In the genomic region with DNA sequence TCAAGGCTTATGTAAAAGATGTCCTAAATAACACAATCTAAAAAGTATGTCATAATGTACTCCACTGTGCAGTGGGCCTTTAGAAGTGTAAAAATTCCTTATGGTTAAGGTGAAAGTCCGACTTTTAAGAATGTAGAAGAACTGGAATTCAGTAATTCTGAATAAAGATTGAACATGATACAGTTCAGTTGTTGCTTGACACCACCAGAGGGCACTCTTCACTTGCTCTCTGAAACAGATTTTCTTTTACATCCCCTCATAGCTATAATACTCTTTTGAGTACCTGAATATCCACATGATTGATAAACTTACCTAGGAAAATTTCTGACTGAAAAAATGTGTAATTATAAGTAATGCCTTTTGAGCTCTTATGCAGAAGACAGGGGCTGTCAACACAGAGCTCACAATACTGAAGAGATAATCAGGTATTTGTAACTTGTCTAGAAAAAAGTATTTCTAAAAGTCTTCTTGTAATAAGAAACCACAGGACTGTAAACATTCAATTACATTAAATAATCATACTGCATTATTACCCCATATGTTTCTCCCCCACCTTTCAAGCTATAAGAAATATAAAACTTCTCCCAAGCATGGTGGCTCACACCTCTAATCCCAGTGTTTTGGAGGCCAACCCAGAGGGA, we compare ENCODE assay signal across 8 cellular contexts.
DNase-seq lines count a peak whose midpoint lies in the region; ATAC-seq and TF ChIP-seq lines count a peak whose summit lies in the region.

No MANE protein-coding gene starts in this region.

- no peaks in the 10 kb centered on the region for H3K4me1 Mint-ChIP-seq in activated CD4-positive, alpha-beta T cell treated with anti-CD3 and anti-CD28 coated beads, Interleukin-2, amount 10 ng/mL, durations not matched to agents 24 days and 14 days

- no peaks in the 10 kb centered on the region for H3K9me3 ChIP-seq in heart right ventricle

- no peaks in the 10 kb centered on the region for H3K9me3 Mint-ChIP-seq in activated CD4-positive, alpha-beta T cell treated with anti-CD3 and anti-CD28 coated beads, Interleukin-2, amount 10 ng/mL, durations not matched to agents 24 days and 14 days

- WGBS in heart right ventricle, 2 donors, result 3 to 5% methylated on average over 1 of the region's 1 CpG

- no peaks in the 10 kb centered on the region for H3K27me3 ChIP-seq in heart right ventricle

- H3K36me3 Mint-ChIP-seq in activated CD4-positive, alpha-beta T cell treated with anti-CD3 and anti-CD28 coated beads, Interleukin-2, amount 10 ng/mL, durations not matched to agents 24 days and 14 days (ENCODE audit: low read depth), result no peaks in the 10 kb centered on the region

- H3K4me1 ChIP-seq in heart right ventricle, result peaks cover 0 to 8% (median 0%) of the 10 kb centered on the region in 9 donors

- peaks cover 4% of the 10 kb centered on the region for H3K27me3 Mint-ChIP-seq in activated CD4-positive, alpha-beta T cell treated with anti-CD3 and anti-CD28 coated beads, Interleukin-2, amount 10 ng/mL, durations not matched to agents 24 days and 14 days

- intact Hi-C loops in activated CD4-positive, alpha-beta T cell treated with anti-CD3 and anti-CD28 coated beads, Interleukin-2, amount 10 ng/mL, durations not matched to agents 24 days and 14 days (cut with micrococcal nuclease), result loop anchor here (1.0 kb wide), 2 partner anchors 316 to 337 kb away; a partner anchor contains a TSS
- intact Hi-C loops in heart right ventricle (cut with DNase I), result loop anchor here (1.0 to 5.0 kb wide), 7 partner anchors 275 to 340 kb away; a partner anchor contains a TSS
- intact Hi-C loops in sciatic nerve (cut with DNase I), result no loop called here

- H3K4me3 ChIP-seq in heart right ventricle, result no peak overlapping the region

- ATAC-seq in HG02884 (IDR thresholded peaks at IDR 0.05; ENCODE audit: unreplicated experiment) (peak; percentile 76), heart right ventricle (peak in 4 of 8 donors; percentile 43 to 62 (median 58)), sciatic nerve (peak; percentile 62), HG02610 (IDR thresholded peaks at IDR 0.05; ENCODE audit: unreplicated experiment) (no peak)

- no peak overlapping the region for H3K27ac ChIP-seq in heart right ventricle

- no peak overlapping the region for H3K4me3 Mint-ChIP-seq in activated CD4-positive, alpha-beta T cell treated with anti-CD3 and anti-CD28 coated beads, Interleukin-2, amount 10 ng/mL, durations not matched to agents 24 days and 14 days

- no peak overlapping the region for H3K27ac Mint-ChIP-seq in activated CD4-positive, alpha-beta T cell treated with anti-CD3 and anti-CD28 coated beads, Interleukin-2, amount 10 ng/mL, durations not matched to agents 24 days and 14 days

- DNase-seq in AG08396 (ENCODE audit: low spot score) (peak; percentile 26), GF-D8 (lab: John Stamatoyannopoulos, UW) (peak; percentile 4), NCI-H2107 treated with DMSO at 0.1 percent for 48 hours (lab: John Stamatoyannopoulos, UW; ENCODE audit: unreplicated experiment) (peak; percentile 51), heart right ventricle (peak in 1 of 2 donors; percentile 28), sciatic nerve (ENCODE audit: low spot score) (no peak)
- DNase-seq in activated CD4-positive, alpha-beta T cell treated with anti-CD3 and anti-CD28 coated beads, Interleukin-2, amount 10 ng/mL, durations not matched to agents 24 days and 14 days, result peak; percentile 77

- H3K36me3 ChIP-seq in heart right ventricle, result no peaks in the 10 kb centered on the region

- TF ChIP-seq CTCF in heart right ventricle (IDR thresholded peaks at IDR 0.05), result peak; percentile 65 to 92 (median 84)
